29 cellular contexts compared by ENCODE assay signal in the genomic region with DNA sequence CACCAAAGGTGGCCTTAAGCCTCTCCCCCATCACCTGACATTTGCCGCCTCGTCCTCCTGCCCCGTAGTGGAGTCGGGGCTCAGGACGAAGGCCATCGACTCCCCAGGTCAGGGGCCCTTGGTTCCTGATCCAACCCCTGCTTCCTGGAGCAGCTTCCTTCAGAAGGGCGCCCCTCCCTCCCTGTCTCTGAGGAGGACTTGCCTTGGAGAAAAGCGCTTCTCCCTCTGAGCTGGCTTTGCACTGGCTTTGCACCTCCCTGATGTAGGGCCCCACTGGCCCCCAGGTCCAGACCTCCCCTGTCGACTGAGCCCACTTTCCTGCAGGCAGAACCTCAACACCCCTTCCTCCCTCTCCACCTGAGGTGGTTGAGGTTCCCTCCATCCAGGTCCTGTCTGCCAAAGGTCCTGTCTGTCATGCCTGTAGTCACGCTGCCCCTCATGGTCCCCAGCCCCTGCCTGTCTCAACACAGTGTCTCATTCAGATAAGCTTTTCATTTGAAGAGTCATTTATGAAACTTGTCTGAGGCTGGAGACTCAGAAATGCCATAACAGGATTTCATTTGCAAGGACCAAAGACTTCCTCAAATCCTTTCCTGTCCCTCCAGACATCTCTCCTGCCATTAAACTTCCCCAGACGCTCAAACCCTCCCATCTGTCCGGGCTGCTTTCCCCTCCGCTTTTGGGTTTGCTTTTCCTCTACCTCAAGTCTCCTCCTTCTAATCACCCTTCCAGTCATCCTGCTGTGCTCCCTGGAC.
DNase-seq lines count a peak whose midpoint lies in the region; ATAC-seq and TF ChIP-seq lines count a peak whose summit lies in the region.
"Had no signal": no experiment of that assay in that cellular context is flagged by ENCODE, and none has a peak within 500 bp of the region (broad histone marks: within the 10 kb centered on the region; RNA-seq: fewer than 3 reads in every experiment).

No MANE protein-coding gene starts in this region.

- no peaks in the 10 kb centered on the region for H3K9me3 Mint-ChIP-seq in neural progenitor cell
- H3K9me3 Mint-ChIP-seq: CD4-positive, alpha-beta T cell; nephron progenitor cell; stimulated activated memory B cell treated with anti-CD40 and anti-IgM and Interleukin-4, amounts not matched to agents 10 μg/mL and 1 μg/mL and 100 μg/mL, for 72 hours had no signal

- no peak overlapping the region for H2AFZ ChIP-seq in neural progenitor cell (replicated peaks)
- H2AFZ ChIP-seq: hepatocyte had no signal

- H3K36me3 Mint-ChIP-seq in neural progenitor cell: no peaks in the 10 kb centered on the region
- H3K36me3 Mint-ChIP-seq: stimulated activated memory B cell treated with anti-CD40 and anti-IgM and Interleukin-4, amounts not matched to agents 10 μg/mL and 1 μg/mL and 100 μg/mL, for 72 hours had no signal

- no peak for TF ChIP-seq CTCF in WERI-Rb-1 (IDR thresholded peaks at IDR 0.05; ENCODE audit: low read depth, low read length)
- no peak for TF ChIP-seq CTCF in neural progenitor cell (IDR thresholded peaks at IDR 0.05)

- peak overlapping the region; percentile 59 to 92 (median 83) for H3K4me2 ChIP-seq in BLaER1 treated with 17β-estradiol and CSF1 and Interleukin-3, amounts not matched to agents 10 nM and 100 nM
- no peak overlapping the region for H3K4me2 ChIP-seq in neural progenitor cell
- H3K4me2 ChIP-seq: hepatocyte had no signal

- ATAC-seq in HG03469 (IDR thresholded peaks at IDR 0.05; ENCODE audit: unreplicated experiment): no peak
- ATAC-seq in HG03139 (IDR thresholded peaks at IDR 0.05; ENCODE audit: unreplicated experiment): no peak
- ATAC-seq in HG03442 (IDR thresholded peaks at IDR 0.05; ENCODE audit: unreplicated experiment): no peak
- ATAC-seq: gastrocnemius medialis; GM12878; mucosa of descending colon; PC-3; right lobe of liver; stimulated activated memory B cell treated with anti-CD40 and anti-IgM and Interleukin-4, amounts not matched to agents 10 μg/mL and 1 μg/mL and 100 μg/mL, for 72 hours had no signal

- 0 out of 22 replicates have a peak overlapping the region, but pooled peaks of 2 of the 11 experiments have one; percentile 4 to 18 for H3K9ac ChIP-seq in BLaER1 treated with 17β-estradiol and CSF1 and Interleukin-3, amounts not matched to agents 10 nM and 100 nM
- no peak overlapping the region for H3K9ac ChIP-seq in neural progenitor cell

- H3K9me3 ChIP-seq in BLaER1 treated with 17β-estradiol and CSF1 and Interleukin-3, amounts not matched to agents 10 nM and 100 nM (replicated peaks in 1 of 11): no peaks in the 10 kb centered on the region
- no peaks in the 10 kb centered on the region for H3K9me3 ChIP-seq in WERI-Rb-1 (ENCODE audit: severe bottlenecking)
- no peaks in the 10 kb centered on the region for H3K9me3 ChIP-seq in neural progenitor cell (ENCODE audit: low read depth)
- H3K9me3 ChIP-seq: gastrocnemius medialis, mucosa of descending colon, right lobe of liver, thoracic aorta had no signal

- H3K27me3 Mint-ChIP-seq in neural progenitor cell (ENCODE audit: insufficient read depth, low read depth): no peaks in the 10 kb centered on the region
- H3K27me3 Mint-ChIP-seq: CD4-positive, alpha-beta T cell had no signal

- peak overlapping the region; percentile 28 for H3K4me3 Mint-ChIP-seq in neural progenitor cell
- H3K4me3 Mint-ChIP-seq: CD4-positive, alpha-beta T cell; nephron progenitor cell; stimulated activated memory B cell treated with anti-CD40 and anti-IgM and Interleukin-4, amounts not matched to agents 10 μg/mL and 1 μg/mL and 100 μg/mL, for 72 hours had no signal

- no peaks in the 10 kb centered on the region for H3K79me2 ChIP-seq in neural progenitor cell (ENCODE audit: low read depth)
- H3K79me2 ChIP-seq: hepatocyte had no signal

- peaks cover 0 to 33% (median 0%) of the 10 kb centered on the region in 11 experiments; a peak in 3 of 22 replicates for H4K20me1 ChIP-seq in BLaER1 treated with 17β-estradiol and CSF1 and Interleukin-3, amounts not matched to agents 10 nM and 100 nM
- no peaks in the 10 kb centered on the region for H4K20me1 ChIP-seq in neural progenitor cell (ENCODE audit: low read depth)

- H3K4me1 ChIP-seq in BLaER1 treated with 17β-estradiol and CSF1 and Interleukin-3, amounts not matched to agents 10 nM and 100 nM: peaks cover 39 to 72% (median 58%) of the 10 kb centered on the region in 10 experiments
- no peaks in the 10 kb centered on the region for H3K4me1 ChIP-seq in neural progenitor cell
- H3K4me1 ChIP-seq: gastrocnemius medialis, right lobe of liver had no signal

- peaks cover 0 to 22% (median 0%) of the 10 kb centered on the region in 11 experiments; a peak in 4 of 22 replicates for H3K27me3 ChIP-seq in BLaER1 treated with 17β-estradiol and CSF1 and Interleukin-3, amounts not matched to agents 10 nM and 100 nM
- no peaks in the 10 kb centered on the region for H3K27me3 ChIP-seq in WERI-Rb-1 (ENCODE audit: insufficient read depth, low read depth, severe bottlenecking)
- H3K27me3 ChIP-seq in neural progenitor cell: no peaks in the 10 kb centered on the region
- H3K27me3 ChIP-seq: gastrocnemius medialis, hepatocyte, right lobe of liver had no signal

- H3K4me1 Mint-ChIP-seq in neural progenitor cell: no peaks in the 10 kb centered on the region
- H3K4me1 Mint-ChIP-seq: nephron progenitor cell; stimulated activated memory B cell treated with anti-CD40 and anti-IgM and Interleukin-4, amounts not matched to agents 10 μg/mL and 1 μg/mL and 100 μg/mL, for 72 hours had no signal

- no peak overlapping the region for H3K4me3 ChIP-seq in BLaER1 treated with 17β-estradiol and CSF1 and Interleukin-3, amounts not matched to agents 10 nM and 100 nM
- H3K4me3 ChIP-seq in WERI-Rb-1 (ENCODE audit: low read depth, low read length) (no peak overlapping the region), neural progenitor cell (no peak overlapping the region)
- H3K4me3 ChIP-seq: gastrocnemius medialis, GM12878, hepatocyte, lung, mucosa of descending colon, right lobe of liver, thoracic aorta had no signal

- peaks cover 0 to 52% (median 0%) of the 10 kb centered on the region in 11 experiments; a peak in 5 of 22 replicates for H3K36me3 ChIP-seq in BLaER1 treated with 17β-estradiol and CSF1 and Interleukin-3, amounts not matched to agents 10 nM and 100 nM
- peaks cover 79% of the 10 kb centered on the region for H3K36me3 ChIP-seq in WERI-Rb-1
- H3K36me3 ChIP-seq in neural progenitor cell: no peaks in the 10 kb centered on the region
- H3K36me3 ChIP-seq: gastrocnemius medialis, thoracic aorta had no signal

- no peaks in the 10 kb centered on the region for H3F3A ChIP-seq in neural progenitor cell (ENCODE audit: low read depth)

- H3K27ac Mint-ChIP-seq in neural progenitor cell: peak overlapping the region; percentile 40
- H3K27ac Mint-ChIP-seq: CD4-positive, alpha-beta T cell; nephron progenitor cell; progenitor cell of endocrine pancreas; stimulated activated memory B cell treated with anti-CD40 and anti-IgM and Interleukin-4, amounts not matched to agents 10 μg/mL and 1 μg/mL and 100 μg/mL, for 72 hours had no signal

- peak overlapping the region in 2 of 11 experiments; percentile 7 to 18; a peak in 2 of 22 replicates for H3K27ac ChIP-seq in BLaER1 treated with 17β-estradiol and CSF1 and Interleukin-3, amounts not matched to agents 10 nM and 100 nM
- H3K27ac ChIP-seq in WERI-Rb-1: no peak overlapping the region
- H3K27ac ChIP-seq in neural progenitor cell: no peak overlapping the region
- H3K27ac ChIP-seq: gastrocnemius medialis, hepatocyte, right lobe of liver, thoracic aorta, VCaP had no signal

- DNase-seq in NCI-H82 (lab: John Stamatoyannopoulos, UW): peak; percentile 4
- no peak for DNase-seq in NCI-H82 treated with DMSO at 0.1 percent for 48 hours (lab: John Stamatoyannopoulos, UW; ENCODE audit: unreplicated experiment)
- peak; percentile 5 for DNase-seq in WERI-Rb-1
- DNase-seq in neural progenitor cell (ENCODE audit: low spot score): no peak
- DNase-seq: activated CD4-positive, alpha-beta T cell treated with anti-CD3 and anti-CD28 coated beads, Interleukin-2, amount 50 U/mL, for 48 hours; activated naive CD4-positive, alpha-beta T cell treated with anti-CD3 and anti-CD28 coated beads, Interleukin-2, amount 50 U/mL, for 16 hours; caudate nucleus; dermis blood vessel endothelial cell; EL; gastrocnemius medialis; GOT3; mucosa of descending colon; nephron progenitor cell; PC-3; right lobe of liver; stimulated activated CD4-positive, alpha-beta T cell treated with anti-CD3 and anti-CD28 coated beads, Interleukin-12 subunit alpha, Interleukin-12 subunit beta, amount 100 ng/mL, for 4 hours; stimulated activated CD4-positive, alpha-beta T cell treated with anti-CD3 and anti-CD28 coated beads, Interleukin-4, amount 100 ng/mL, for 1 hour had no signal

Comparison
In these comparisons a context has a peak if more than half of its experiments do, and no peak if none do; other contexts are left out.
1. DNase-seq: peak in NCI-H82 (single experiment) and WERI-Rb-1 (single experiment); none in NCI-H82 treated with DMSO at 0.1 percent for 48 hours (single experiment) and neural progenitor cell (single experiment).